Comparison of ENCODE assay signal across 8 cellular contexts in genomic region chr6:127267742-127268588, GRCh38. TPM values are rescaled to one million over a fixed set of nuclear protein-coding genes. Genes with fewer than 3 reads are reported as not detected.
DNase-seq lines count a peak whose midpoint lies in the region; ATAC-seq, FAIRE-seq and TF ChIP-seq lines count a peak whose summit lies in the region.

No MANE protein-coding gene starts in this region.

- no peaks in the 10 kb centered on the region for H3K9me3 Mint-ChIP-seq in activated T-cell treated with anti-CD3 and anti-CD28 coated beads, Interleukin-2, amount 50 U/mL, for 4 hours
- no peaks in the 10 kb centered on the region for H3K9me3 Mint-ChIP-seq in naive thymus-derived CD8-positive, alpha-beta T cell

- peak overlapping the region; percentile 94 to 98 (median 96) for H3K27ac Mint-ChIP-seq in naive thymus-derived CD8-positive, alpha-beta T cell

- peaks cover 7% of the 10 kb centered on the region for H3K36me3 Mint-ChIP-seq in activated T-cell treated with anti-CD3 and anti-CD28 coated beads, Interleukin-2, amount 50 U/mL, for 4 hours (ENCODE audit: insufficient read depth)
- H3K36me3 Mint-ChIP-seq in naive thymus-derived CD8-positive, alpha-beta T cell = peaks cover 0 to 8% (median 2%) of the 10 kb centered on the region in 3 donors

- no peak for DNase-seq in activated T-cell treated with anti-CD3 and anti-CD28 coated beads, Interleukin-2, amount 50 U/mL, for 4 hours
- DNase-seq in activated T-cell treated with anti-CD3 and anti-CD28 coated beads for 4 hours = no peak
- peak; percentile 22 to 58 for DNase-seq in NCI-H526 (lab: John Stamatoyannopoulos, UW)
- DNase-seq in dermis blood vessel endothelial cell = peak; percentile 21
- DNase-seq in naive thymus-derived CD8-positive, alpha-beta T cell = peak in 1 of 10 donors; percentile 7
- DNase-seq in H54 (ENCODE audit: insufficient read length, low spot score) = no peak
- no peak for DNase-seq in kidney glomerular epithelial cell (lab: John Stamatoyannopoulos, UW)

- peak in 1 of 2 donors; percentile 6 for ATAC-seq in activated T-cell treated with anti-CD3 and anti-CD28 coated beads, Interleukin-2, amount 50 U/mL, for 4 hours
- peak in 1 of 2 donors; percentile 1 for ATAC-seq in naive thymus-derived CD8-positive, alpha-beta T cell
- no peak for ATAC-seq in HG03469 (IDR thresholded peaks at IDR 0.05; ENCODE audit: unreplicated experiment)

- H3K27me3 Mint-ChIP-seq in activated T-cell treated with anti-CD3 and anti-CD28 coated beads, Interleukin-2, amount 50 U/mL, for 4 hours (ENCODE audit: low read depth) = no peaks in the 10 kb centered on the region
- peaks cover 0 to 2% (median 0%) of the 10 kb centered on the region in 5 donors for H3K27me3 Mint-ChIP-seq in naive thymus-derived CD8-positive, alpha-beta T cell

- H3K4me3 Mint-ChIP-seq in activated T-cell treated with anti-CD3 and anti-CD28 coated beads, Interleukin-2, amount 50 U/mL, for 4 hours = peak overlapping the region; percentile 99
- H3K4me3 Mint-ChIP-seq in naive thymus-derived CD8-positive, alpha-beta T cell = peak overlapping the region; percentile 94 to 100 (median 99)

- peaks cover 39% of the 10 kb centered on the region for H3K4me1 Mint-ChIP-seq in activated T-cell treated with anti-CD3 and anti-CD28 coated beads, Interleukin-2, amount 50 U/mL, for 4 hours (ENCODE audit: low read depth)
- peaks cover 22 to 55% (median 49%) of the 10 kb centered on the region in 4 donors for H3K4me1 Mint-ChIP-seq in naive thymus-derived CD8-positive, alpha-beta T cell

- no peak for TF ChIP-seq POLR2A in H54 (IDR thresholded peaks at IDR 0.05; ENCODE audit: low read depth, low read length)

- POLR2A ChIA-PET in naive thymus-derived CD8-positive, alpha-beta T cell (lab: Charles Lee) = interaction anchor here (1.0 to 2.7 kb wide), 4 partner anchors 8 to 1477 kb away, joined by 4 to 13 read pairs (median 6); partner anchors contain the start of genes ECHDC1, NCOA7 and TRMT11

- FAIRE-seq in H54 (lab: Jason Lieb, UNC) = no peak

RNA-seq across cellular contexts. Expression of gene RNF146, which starts 1.3 kb away (rescaled TPM):
- total RNA-seq in activated T-cell treated with anti-CD3 and anti-CD28 coated beads, Interleukin-2, amount 50 U/mL, for 4 hours = 10 to 100 TPM; 14.5 to 15.8 (median 15.1) TPM
- 35.3 and 46.3 TPM in 2 replicates for total RNA-seq in dermis blood vessel endothelial cell
- total RNA-seq in naive thymus-derived CD8-positive, alpha-beta T cell = 10 to 100 TPM; 31.1 to 38.5 TPM
- 10 to 100 TPM in 1 of 3 donors, 1 to 10 TPM in 2; 8.6 to 11.6 (median 9.3) TPM for polyA plus RNA-seq in naive thymus-derived CD8-positive, alpha-beta T cell

Comparison
In these comparisons a context has a peak if more than half of its experiments do, and no peak if none do; other contexts are left out.
1. DNase-seq: peak in NCI-H526 (2 of 2) and dermis blood vessel endothelial cell (single experiment); none in activated T-cell treated with anti-CD3 and anti-CD28 coated beads, Interleukin-2, amount 50 U/mL, for 4 hours (single experiment), activated T-cell treated with anti-CD3 and anti-CD28 coated beads for 4 hours (single experiment), H54 (single experiment) and kidney glomerular epithelial cell (single experiment).